9 cellular contexts compared by ENCODE assay signal in the genomic region with DNA sequence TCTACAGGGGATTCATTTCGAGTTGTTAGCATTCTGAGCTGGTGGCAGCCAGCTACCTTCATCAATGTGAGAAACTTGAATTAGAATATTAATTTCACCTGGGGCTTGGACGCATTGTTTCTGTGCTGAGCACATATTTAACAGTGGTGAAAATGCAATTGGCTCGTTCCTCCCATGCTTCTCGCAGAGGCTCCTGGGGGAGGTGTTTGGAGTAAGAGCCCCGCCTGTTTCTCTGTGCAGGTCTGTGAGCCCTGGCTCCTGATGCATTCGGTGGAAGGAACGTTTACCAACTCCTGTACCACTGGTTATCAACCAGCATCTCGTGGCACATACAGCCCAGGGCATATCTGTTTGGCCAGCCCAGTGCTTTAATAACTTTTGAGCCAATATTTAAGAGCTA. TPM values are rescaled to one million over a fixed set of nuclear protein-coding genes. Genes with fewer than 3 reads are reported as not detected.
"Had no signal": no experiment of that assay in that cellular context is flagged by ENCODE, and none has a peak within 500 bp of the region (broad histone marks: within the 10 kb centered on the region; RNA-seq: fewer than 3 reads in every experiment).

No MANE protein-coding gene starts in this region.

- H3K9me3 Mint-ChIP-seq: H9, HFFc6 had no signal

- H2AFZ ChIP-seq: GM23248 had no signal

- H3K4me3 ChIP-seq: GM23248 had no signal

- FAIRE-seq: H54, HepG2 had no signal

- H3K36me3 Mint-ChIP-seq: IgD-negative memory B cell had no signal

- H3K27ac Mint-ChIP-seq: H9, HFFc6, IgD-negative memory B cell had no signal

- DNase-seq: GM23248, GOT3, H9, HCEC 1CT, HFFc6 had no signal

- H3K4me1 Mint-ChIP-seq: IgD-negative memory B cell had no signal

- ATAC-seq: HepG2 had no signal

- H3K9ac ChIP-seq: GM23248 had no signal

- H3K4me3 Mint-ChIP-seq: HFFc6, IgD-negative memory B cell had no signal

- H3K27ac ChIP-seq: GM23248, HL-60 had no signal

RNA-seq across cellular contexts. Expression of gene TMEM132B, which starts 20.6 kb away (rescaled TPM):
- polyA plus RNA-seq: HepG2, IgD-negative memory B cell had no signal
